8 cellular contexts compared by ENCODE assay signal in genomic region chr7:140209866-140210609, GRCh38. TPM values are rescaled to one million over a fixed set of nuclear protein-coding genes. Genes with fewer than 3 reads are reported as not detected.
DNase-seq lines count a peak whose midpoint lies in the region; ATAC-seq and TF ChIP-seq lines count a peak whose summit lies in the region.
"Had no signal": no experiment of that assay in that cellular context is flagged by ENCODE, and none has a peak within 500 bp of the region (broad histone marks: within the 10 kb centered on the region; RNA-seq: fewer than 3 reads in every experiment).

No MANE protein-coding gene starts in this region.

- no peaks in the 10 kb centered on the region for H3K36me3 ChIP-seq in lung (ENCODE audit: control insufficient read depth in 2 of 2, insufficient read depth in 2 of 2, low read length in 2 of 2)

- peak; percentile 55 for DNase-seq in activated CD4-positive, CD25-positive, alpha-beta regulatory T cell treated with anti-CD3 and anti-CD28 coated beads, Interleukin-2, amount 50 U/mL, for 72 hours
- peak; percentile 33 for DNase-seq in lung (ENCODE audit: low spot score)
- no peak for DNase-seq in cerebellum (ENCODE audit: low spot score)
- DNase-seq in SHP77 treated with DMSO at 0.1 percent for 48 hours (lab: John Stamatoyannopoulos, UW) = no peak
- DNase-seq in NCI-H1694 treated with DMSO at 0.1 percent for 48 hours (lab: John Stamatoyannopoulos, UW) = no peak

- H3K27me3 ChIP-seq in lung (ENCODE audit: control insufficient read depth, insufficient read depth) = no peaks in the 10 kb centered on the region

- no peak for TF ChIP-seq CTCF in lung (IDR thresholded peaks at IDR 0.05; ENCODE audit: control extremely low read depth, extremely low read depth)

- ATAC-seq in GM19328 (IDR thresholded peaks at IDR 0.05; ENCODE audit: unreplicated experiment) (peak; percentile 91), HG03060 (IDR thresholded peaks at IDR 0.05; ENCODE audit: low read depth, unreplicated experiment) (peak; percentile 64), lung (ENCODE audit: insufficient read depth, low FRiP score) (no peak)

- no peak overlapping the region for H3K4me3 ChIP-seq in lung
- H3K4me3 ChIP-seq: skin epidermis had no signal

- peaks cover 0 to 5% of the 10 kb centered on the region in 2 donors for H3K4me1 ChIP-seq in lung (ENCODE audit: control insufficient read depth in 2 of 2, insufficient read depth in 2 of 2, low read length in 2 of 2)

- WGBS in lung, 2 donors = 78 to 80% methylated on average over 17 of the region's 17 CpGs

- no peak overlapping the region for H3K27ac ChIP-seq in lung (ENCODE audit: low read depth in 1 of 2, low read length in 1 of 2)

- H3K9me3 ChIP-seq in lung (ENCODE audit: control insufficient read depth in 2 of 2, insufficient read depth in 1 of 2, low read length in 1 of 2) = no peaks in the 10 kb centered on the region

RNA-seq across cellular contexts. Expression of gene KDM7A, which starts 33.3 kb away (rescaled TPM):
- total RNA-seq in lung = 10 to 100 TPM; 14.0 to 30.7 TPM
- 1 to 10 TPM; 3.1 to 9.1 TPM for polyA plus RNA-seq in lung
- total RNA-seq in cerebellum = 19.4 TPM

Comparison
In these comparisons a context has a peak if more than half of its experiments do, and no peak if none do; other contexts are left out.
1. DNase-seq: peak in activated CD4-positive, CD25-positive, alpha-beta regulatory T cell treated with anti-CD3 and anti-CD28 coated beads, Interleukin-2, amount 50 U/mL, for 72 hours (single experiment) and lung (single experiment); none in cerebellum (single experiment), SHP77 treated with DMSO at 0.1 percent for 48 hours (single experiment) and NCI-H1694 treated with DMSO at 0.1 percent for 48 hours (single experiment).